In the genomic region with DNA sequence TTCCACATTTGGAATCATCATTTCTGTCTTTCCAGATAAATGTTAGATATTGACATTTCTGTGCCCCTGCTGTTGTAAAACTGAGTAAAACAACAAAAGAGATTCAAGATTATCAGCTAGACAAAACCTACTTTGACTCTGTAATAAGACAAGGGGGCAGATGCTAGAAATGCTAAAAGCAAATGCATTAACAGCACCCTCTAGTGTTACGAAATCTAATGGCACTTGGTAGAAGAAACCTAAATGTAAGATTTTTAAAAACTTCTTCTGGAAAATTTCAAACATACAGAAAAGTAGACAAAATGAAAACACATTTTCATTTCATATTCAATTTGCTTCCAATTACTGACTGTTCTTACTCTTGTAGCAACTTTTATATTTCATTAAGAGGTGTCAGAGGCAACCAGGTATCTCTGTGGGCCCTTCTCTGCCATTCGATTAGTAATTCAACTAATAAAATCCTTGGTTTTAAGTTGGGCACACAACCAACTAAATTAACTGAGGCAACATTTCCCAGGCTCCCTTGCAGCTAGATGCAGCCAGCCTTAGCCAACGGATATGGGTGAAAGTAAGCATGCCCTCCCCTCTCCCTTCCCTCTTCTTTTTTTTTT, we compare ENCODE assay signal across 8 cellular contexts. TPM values are rescaled to one million over a fixed set of nuclear protein-coding genes. Genes with fewer than 3 reads are reported as not detected.
DNase-seq lines count a peak whose midpoint lies in the region; ATAC-seq and TF ChIP-seq lines count a peak whose summit lies in the region.

No MANE protein-coding gene starts in this region.

- no peaks in the 10 kb centered on the region for H3K36me3 Mint-ChIP-seq in endodermal cell (ENCODE audit: low read depth)
- H3K36me3 Mint-ChIP-seq in naive thymus-derived CD8-positive, alpha-beta T cell = peaks cover 0 to 8% (median 0%) of the 10 kb centered on the region in 3 donors

- H3K27ac ChIP-seq in endodermal cell (ENCODE audit: low read depth, low read length) = no peak overlapping the region

- no peak overlapping the region for H3K4me3 ChIP-seq in LNCaP clone FGC (ENCODE audit: low read depth, low read length)
- H3K4me3 ChIP-seq in endodermal cell (ENCODE audit: low read length) = no peak overlapping the region

- H3K36me3 ChIP-seq in endodermal cell (ENCODE audit: control insufficient read depth, insufficient read depth, low read length) = no peaks in the 10 kb centered on the region

- no peaks in the 10 kb centered on the region for H3K27me3 Mint-ChIP-seq in endodermal cell (ENCODE audit: insufficient read depth)
- no peaks in the 10 kb centered on the region for H3K27me3 Mint-ChIP-seq in naive thymus-derived CD8-positive, alpha-beta T cell

- no peaks in the 10 kb centered on the region for H3K4me1 ChIP-seq in endodermal cell (ENCODE audit: control insufficient read depth, insufficient read depth, low read length)

- WGBS in endodermal cell (ENCODE audit: insufficient coverage in 1 of 2, insufficient read length in 1 of 2), 2 experiments = 66 to 89% methylated on average over 1 to 3 of the region's 3 CpGs

- DNase-seq in ELR (ENCODE audit: low read depth) (peak; percentile 69), LNCaP clone FGC (ENCODE audit: low read depth) (no peak), RKO (ENCODE audit: low spot score) (peak; percentile 77), endodermal cell (no peak)
- peak in 4 of 10 donors; percentile 26 to 64 (median 56) for DNase-seq in naive thymus-derived CD8-positive, alpha-beta T cell
- no peak for DNase-seq in activated CD4-positive, CD25-positive, alpha-beta regulatory T cell treated with anti-CD3 and anti-CD28 coated beads, Interleukin-2, amount 50 U/mL, for 72 hours

- no peak overlapping the region for H3K9ac ChIP-seq in endodermal cell (ENCODE audit: extremely low read depth, low read length, poor library complexity, severe bottlenecking)

- peak; percentile 58 for TF ChIP-seq CTCF in LNCaP clone FGC (IDR thresholded peaks at IDR 0.05; ENCODE audit: control insufficient read depth, extremely low read depth, insufficient read depth)
- TF ChIP-seq CTCF in endodermal cell (conservative IDR thresholded peaks at IDR 0.05) = peak; percentile 92

- H3K4me1 Mint-ChIP-seq in endodermal cell = no peaks in the 10 kb centered on the region
- H3K4me1 Mint-ChIP-seq in naive thymus-derived CD8-positive, alpha-beta T cell = peaks cover 0 to 7% (median 5%) of the 10 kb centered on the region in 4 donors

- H3K9me3 Mint-ChIP-seq in endodermal cell = no peaks in the 10 kb centered on the region
- no peaks in the 10 kb centered on the region for H3K9me3 Mint-ChIP-seq in naive thymus-derived CD8-positive, alpha-beta T cell

- H3K27me3 ChIP-seq in endodermal cell (ENCODE audit: control insufficient read depth, insufficient read depth, low read length, poor library complexity, severe bottlenecking) = no peaks in the 10 kb centered on the region

- POLR2A ChIA-PET in naive thymus-derived CD8-positive, alpha-beta T cell (lab: Charles Lee) = interaction anchor here (0.7 to 0.8 kb wide), 3 partner anchors 33 to 195 kb away, joined by 3 to 5 read pairs (median 5); no protein-coding TSS in a partner anchor

- H3K27ac Mint-ChIP-seq in endodermal cell = no peak overlapping the region
- H3K27ac Mint-ChIP-seq in naive thymus-derived CD8-positive, alpha-beta T cell = peak overlapping the region in 1 of 10 donors; percentile 39

- H3K9me3 ChIP-seq in endodermal cell (ENCODE audit: control insufficient read depth, low read length) = no peaks in the 10 kb centered on the region

- peak; percentile 67 to 69 for ATAC-seq in naive thymus-derived CD8-positive, alpha-beta T cell
- ATAC-seq in GM19023 (IDR thresholded peaks at IDR 0.05; ENCODE audit: unreplicated experiment) (no peak), GM18498 (IDR thresholded peaks at IDR 0.05; ENCODE audit: unreplicated experiment) (no peak)

- H3K4me3 Mint-ChIP-seq in endodermal cell = no peak overlapping the region
- H3K4me3 Mint-ChIP-seq in naive thymus-derived CD8-positive, alpha-beta T cell = no peak overlapping the region

RNA-seq across cellular contexts. Expression of gene SLC23A2, which starts 45.0 kb away (rescaled TPM):
- 10 to 100 TPM; 12.3 to 13.7 TPM for total RNA-seq in endodermal cell
- 12.2 TPM for polyA plus RNA-seq in endodermal cell (2013, experiment 1 of 2)
- 10.7 TPM for polyA plus RNA-seq in endodermal cell (2013, experiment 2 of 2)
- 10 to 100 TPM; 19.8 to 24.3 TPM for total RNA-seq in naive thymus-derived CD8-positive, alpha-beta T cell
- 1 to 10 TPM; 5.6 to 8.1 (median 5.9) TPM for polyA plus RNA-seq in naive thymus-derived CD8-positive, alpha-beta T cell

Comparison
In these comparisons a context has a peak if more than half of its experiments do, and no peak if none do; other contexts are left out.
1. DNase-seq: peak in ELR (single experiment) and RKO (single experiment); none in LNCaP clone FGC (single experiment), endodermal cell (single experiment) and activated CD4-positive, CD25-positive, alpha-beta regulatory T cell treated with anti-CD3 and anti-CD28 coated beads, Interleukin-2, amount 50 U/mL, for 72 hours (single experiment).
2. ATAC-seq: peak in naive thymus-derived CD8-positive, alpha-beta T cell (2 of 2); none in GM19023 (single experiment) and GM18498 (single experiment).